ENCODE assay signal across 8 cellular contexts in genomic region chr1:204151562-204152309, GRCh38. TPM values are rescaled to one million over a fixed set of nuclear protein-coding genes. Genes with fewer than 3 reads are reported as not detected.
DNase-seq lines count a peak whose midpoint lies in the region; ATAC-seq and TF ChIP-seq lines count a peak whose summit lies in the region.

Gene ETNK2 (minus strand): TSS chr1:204152044. CDS start chr1:204151852, 192 bp downstream.

- no peak for TF ChIP-seq EP300 in gastroesophageal sphincter (IDR thresholded peaks at IDR 0.05)

- H3K27ac ChIP-seq in PC-9 (no peak within 1 kb of the TSS), gastroesophageal sphincter (peak within 1 kb of the TSS in 3 of 4 donors; percentile 78 to 86 (median 84)), thoracic aorta (peak within 1 kb of the TSS; percentile 70 to 74)

- H3K27me3 ChIP-seq in PC-9 (ENCODE audit: insufficient read depth, low read depth) (no peaks in the 10 kb centered on the region), gastroesophageal sphincter (peaks cover 59% of the 10 kb centered on the region), thoracic aorta (replicated peaks; ENCODE audit: insufficient read depth) (no peaks in the 10 kb centered on the region)

- no peaks in the 10 kb centered on the region for H4K20me1 ChIP-seq in PC-9 (ENCODE audit: insufficient read depth)

- no peaks in the 10 kb centered on the region for H3K9me2 ChIP-seq in PC-9 (ENCODE audit: insufficient read depth)

- BruUV-seq in PC-9 (replicated peaks; lab: Mats Ljungman, UMichigan): no TSS peak

- H3K4me1 ChIP-seq in PC-9 (replicated peaks; ENCODE audit: insufficient read depth): peaks cover 11% of the 10 kb centered on the region
- H3K4me1 ChIP-seq in gastroesophageal sphincter: peaks cover 0 to 29% (median 13%) of the 10 kb centered on the region in 3 donors
- peaks cover 5 to 30% of the 10 kb centered on the region in 2 donors for H3K4me1 ChIP-seq in thoracic aorta (ENCODE audit: control insufficient read depth in 1 of 2, low read depth in 2 of 2)

- peaks cover 10% of the 10 kb centered on the region; the same call in 1 of the 2 replicates for H3F3A ChIP-seq in PC-9 (ENCODE audit: insufficient read depth, low read depth)

- POLR2A ChIA-PET in PC-9 (lab: Charles Lee; ENCODE audit: unreplicated experiment): interaction anchor here (0.6 to 0.7 kb wide), 2 partner anchors 13 to 20 kb away, joined by 3 read pairs; no protein-coding TSS in a partner anchor

- H3K4me3 ChIP-seq in PC-9: peak within 1 kb of the TSS; percentile 83
- peak within 1 kb of the TSS; percentile 46 to 75 for H3K4me3 ChIP-seq in gastroesophageal sphincter
- H3K4me3 ChIP-seq in thoracic aorta: peak within 1 kb of the TSS; percentile 75

- CTCF ChIA-PET in PC-9 (lab: Charles Lee): interaction anchor here (0.5 to 1.0 kb wide), 5 partner anchors 11 to 306 kb away, joined by 3 to 5 read pairs (median 3); no protein-coding TSS in a partner anchor

- H3K9me3 ChIP-seq in PC-9 (ENCODE audit: insufficient read depth, low read depth): no peaks in the 10 kb centered on the region
- no peaks in the 10 kb centered on the region for H3K9me3 ChIP-seq in gastroesophageal sphincter
- no peaks in the 10 kb centered on the region for H3K9me3 ChIP-seq in thoracic aorta

- DNase-seq in NCI-H187 (lab: John Stamatoyannopoulos, UW) (peak; percentile 34 to 75), NCI-H187 treated with DMSO at 0.1 percent for 48 hours (lab: John Stamatoyannopoulos, UW) (no peak), PC-9 (peak in 1 of 2 experiments; percentile 77), occipital lobe (lab: John Stamatoyannopoulos, UW) (no peak), thoracic aorta (ENCODE audit: low spot score) (no peak)
- peak; percentile 84 for DNase-seq in activated effector memory CD4-positive, alpha-beta T cell treated with anti-CD3 and anti-CD28 coated beads, Interleukin-2, amount 50 U/mL, for 16 hours

- no peak for TF ChIP-seq POLR2A in gastroesophageal sphincter (IDR thresholded peaks at IDR 0.05)

- peak within 1 kb of the TSS; percentile 94 for H2AFZ ChIP-seq in PC-9

- peak within 1 kb of the TSS; percentile 99 for H3K4me2 ChIP-seq in PC-9

- no peaks in the 10 kb centered on the region for H3K79me2 ChIP-seq in PC-9 (ENCODE audit: low read depth)

- peak; percentile 75 for ATAC-seq in gastroesophageal sphincter
- ATAC-seq in thoracic aorta (ENCODE audit: insufficient number of reproducible peaks, low FRiP score, low read depth): peak; percentile 59
- ATAC-seq in HG03196 (IDR thresholded peaks at IDR 0.05; ENCODE audit: unreplicated experiment): no peak

- TF ChIP-seq CTCF in PC-9 (conservative IDR thresholded peaks at IDR 0.05) (no peak), gastroesophageal sphincter (IDR thresholded peaks at IDR 0.05) (no peak), thoracic aorta (IDR thresholded peaks at IDR 0.05) (no peak)

- H3K36me3 ChIP-seq in PC-9 (ENCODE audit: low read depth) (no peaks in the 10 kb centered on the region), gastroesophageal sphincter (peaks cover 0 to under 1% of the 10 kb centered on the region in 2 donors), thoracic aorta (peaks cover under 1% of the 10 kb centered on the region)

- WGBS in gastroesophageal sphincter (ENCODE audit: low coverage in 1 of 2), 2 donors: no CpG with 5 or more reads among the region's 94 CpGs

- intact Hi-C loops in PC-9 (cut with micrococcal nuclease; ENCODE audit: unreplicated experiment): no loop called here

RNA-seq across cellular contexts. Expression of gene ETNK2, which starts in this region (rescaled TPM):
- total RNA-seq in PC-9 (2021): 16.3 and 18.3 TPM in 2 replicates
- total RNA-seq in gastroesophageal sphincter: 10 to 100 TPM in 2 of 4 donors, 1 to 10 TPM in 2; 6.1 to 21.1 (median 9.5) TPM
- total RNA-seq in occipital lobe: 28.1 TPM
- 10 to 100 TPM; 18.0 to 24.5 TPM for total RNA-seq in thoracic aorta

Comparison
In these comparisons a context has a peak if more than half of its experiments do, and no peak if none do; other contexts are left out.
1. DNase-seq: peak in NCI-H187 (2 of 2) and activated effector memory CD4-positive, alpha-beta T cell treated with anti-CD3 and anti-CD28 coated beads, Interleukin-2, amount 50 U/mL, for 16 hours (single experiment); none in NCI-H187 treated with DMSO at 0.1 percent for 48 hours (single experiment), occipital lobe (single experiment) and thoracic aorta (single experiment).
2. Peak in every context shown above with its lines, with median percentiles within 50 percentile points of each other: H3K4me3 ChIP-seq.